8 cellular contexts compared by ENCODE assay signal in genomic region chr4:76949293-76950051, GRCh38. TPM values are rescaled to one million over a fixed set of nuclear protein-coding genes. Genes with fewer than 3 reads are reported as not detected.
DNase-seq lines count a peak whose midpoint lies in the region; ATAC-seq and TF ChIP-seq lines count a peak whose summit lies in the region.

Gene SEPTIN11 (plus strand): TSS chr4:76949752. CDS start chr4:76949904, 152 bp downstream.

- H4K20me1 ChIP-seq in PC-3 (ENCODE audit: low read length), result 0 out of 2 replicates have a peak, but pooled peaks cover 7% of the 10 kb centered on the region

- no peaks in the 10 kb centered on the region for H3K36me3 Mint-ChIP-seq in IgD-negative memory B cell

- H3K9ac ChIP-seq in PC-3 (ENCODE audit: low read length) (peak within 1 kb of the TSS; percentile 87), mucosa of stomach (ENCODE audit: low read length) (peak within 1 kb of the TSS; percentile 78)

- H3K4me1 ChIP-seq in PC-3 (ENCODE audit: insufficient read depth, low read length) (peaks cover 19% of the 10 kb centered on the region), mucosa of stomach (ENCODE audit: control insufficient read depth, insufficient read depth, low read length) (peaks cover 17% of the 10 kb centered on the region)

- POLR2A ChIA-PET in PC-3 (lab: Charles Lee; ENCODE audit: unreplicated experiment), result interaction anchor here (0.5 to 0.6 kb wide), 3 partner anchors 147 to 196 kb away, joined by 3 to 7 read pairs (median 3); no protein-coding TSS in a partner anchor

- no peaks in the 10 kb centered on the region for H3K9me2 ChIP-seq in PC-3 (replicated peaks; ENCODE audit: low read length)

- H3K27ac ChIP-seq in PC-3 (ENCODE audit: low read length), result peak within 1 kb of the TSS; percentile 60

- peaks cover 70% of the 10 kb centered on the region for H3K79me2 ChIP-seq in PC-3 (ENCODE audit: low read length)

- peak within 1 kb of the TSS; percentile 93 for H2AFZ ChIP-seq in PC-3 (ENCODE audit: low read length)

- TF ChIP-seq CTCF in PC-3 (conservative IDR thresholded peaks at IDR 0.05; ENCODE audit: low read depth, low read length), result no peak
- no peak for TF ChIP-seq CTCF in epithelial cell of proximal tubule (conservative IDR thresholded peaks at IDR 0.05; ENCODE audit: low read depth, low read length)

- H3K4me3 ChIP-seq in PC-3 (ENCODE audit: low read length), result peak within 1 kb of the TSS; percentile 86
- H3K4me3 ChIP-seq in epithelial cell of proximal tubule (ENCODE audit: low read depth, low read length), result peak within 1 kb of the TSS; percentile 93
- peak within 1 kb of the TSS; percentile 76 for H3K4me3 ChIP-seq in mucosa of stomach (ENCODE audit: low read length)

- peak within 1 kb of the TSS; percentile 97 for H3K4me2 ChIP-seq in PC-3 (ENCODE audit: low read length)

- no peaks in the 10 kb centered on the region for H3K27me3 ChIP-seq in PC-3 (ENCODE audit: low read length)
- H3K27me3 ChIP-seq in mucosa of stomach (ENCODE audit: control insufficient read depth, insufficient read depth, low read length), result no peaks in the 10 kb centered on the region

- H3K9me3 ChIP-seq in PC-3 (ENCODE audit: low read length) (no peaks in the 10 kb centered on the region), mucosa of stomach (ENCODE audit: control insufficient read depth, low read length) (no peaks in the 10 kb centered on the region)

- BruUV-seq in PC-3 (replicated peaks; lab: Mats Ljungman, UMichigan), result no TSS peak

- no peaks in the 10 kb centered on the region for H3F3A ChIP-seq in PC-3 (ENCODE audit: low read length, unreplicated experiment)

- H3K27me3 Mint-ChIP-seq in IgD-negative memory B cell, result no peaks in the 10 kb centered on the region

- H3K4me1 Mint-ChIP-seq in IgD-negative memory B cell, result peaks cover 6 to 11% (median 11%) of the 10 kb centered on the region in 3 donors

- ATAC-seq in GM21576 (IDR thresholded peaks at IDR 0.05; ENCODE audit: unreplicated experiment) (peak; percentile 64), PC-3 (peak; percentile 65)

- H3K36me3 ChIP-seq in PC-3 (ENCODE audit: low read depth, low read length) (0 out of 2 replicates have a peak, but pooled peaks cover 3% of the 10 kb centered on the region), mucosa of stomach (ENCODE audit: control insufficient read depth, insufficient read depth, low read length) (no peaks in the 10 kb centered on the region)

- DNase-seq in DMS114 treated with DMSO at 0.1 percent for 48 hours (lab: John Stamatoyannopoulos, UW; ENCODE audit: unreplicated experiment), result peak; percentile 39
- peak; percentile 84 for DNase-seq in PC-3
- peak; percentile 84 for DNase-seq in activated T-cell treated with anti-CD3 and anti-CD28 coated beads, Interleukin-2, amount 50 U/mL, for 1 hour
- DNase-seq in epithelial cell of proximal tubule (ENCODE audit: low read depth), result no peak
- peak; percentile 81 for DNase-seq in stimulated activated CD8-positive, alpha-beta memory T cell treated with anti-CD3 and anti-CD28 coated beads, Interleukin-4, amount 100 ng/mL, for 48 hours

- CTCF ChIA-PET in PC-3 (lab: Charles Lee), result no interaction called here

- peak within 1 kb of the TSS; percentile 73 to 92 (median 85) for H3K27ac Mint-ChIP-seq in IgD-negative memory B cell

- intact Hi-C loops in PC-3 (cut with micrococcal nuclease), result loop anchor here (2.0 to 10.0 kb wide), 4 partner anchors 51 to 165 kb away; partner anchors contain the start of gene SOWAHB

- H3K4me3 Mint-ChIP-seq in IgD-negative memory B cell, result peak within 1 kb of the TSS; percentile 88 to 97 (median 94)

- H3K9me3 Mint-ChIP-seq in IgD-negative memory B cell, result no peaks in the 10 kb centered on the region

RNA-seq across cellular contexts. Expression of gene SEPTIN11, which starts in this region (rescaled TPM):
- 15.8 TPM for polyA plus RNA-seq in IgD-negative memory B cell
- total RNA-seq in PC-3 (2014; rRNA removed) (39.0 and 46.0 TPM in 2 replicates), epithelial cell of proximal tubule (86.7 and 109 TPM in 2 replicates)
